Comparison of ENCODE assay signal across 21 cellular contexts in genomic region chr4:20592666-20593065, GRCh38.
A peak's percentile ranks its signal among the peaks of the same experiment; 100 is the strongest.
DNase-seq lines count a peak whose midpoint lies in the region; ATAC-seq and TF ChIP-seq lines count a peak whose summit lies in the region.
"Had no signal": no experiment of that assay in that cellular context is flagged by ENCODE, and none has a peak within 500 bp of the region (broad histone marks: within the 10 kb centered on the region; RNA-seq: fewer than 3 reads in every experiment).

No MANE protein-coding gene starts in this region.

- ATAC-seq in omental fat pad (ENCODE audit: low FRiP score) (peak; percentile 37), HG03442 (IDR thresholded peaks at IDR 0.05; ENCODE audit: unreplicated experiment) (no peak), GM21576 (IDR thresholded peaks at IDR 0.05; ENCODE audit: unreplicated experiment) (no peak)
- ATAC-seq: activated naive CD8-positive, alpha-beta T cell treated with anti-CD3 and anti-CD28 coated beads, Interleukin-2, amount 50 U/mL, for 24 hours; HepG2; left lobe of liver had no signal

- DNase-seq in DMS53 treated with DMSO at 0.1 percent for 48 hours (lab: John Stamatoyannopoulos, UW; ENCODE audit: unreplicated experiment) (peak; percentile 10), NCI-H187 treated with DMSO at 0.1 percent for 48 hours (lab: John Stamatoyannopoulos, UW) (peak; percentile 88), fibroblast of peridontal ligament (ENCODE audit: extremely low read depth) (peak; percentile 37), omental fat pad (ENCODE audit: low spot score) (no peak), cerebellum (ENCODE audit: low spot score) (no peak)
- DNase-seq: activated CD4-positive, alpha-beta T cell treated with anti-CD3 and anti-CD28 coated beads, Interleukin-2, amount 10 ng/mL, durations not matched to agents 24 days and 14 days; activated naive CD8-positive, alpha-beta T cell treated with anti-CD3 and anti-CD28 coated beads, Interleukin-2, amount 50 U/mL, for 24 hours; AML-193; NCI-H1436; NCI-H2227 treated with DMSO at 0.1 percent for 48 hours; NCI-H774; PC-9; SHP77 treated with DMSO at 0.1 percent for 48 hours; stimulated activated CD4-positive, alpha-beta T cell treated with anti-CD3 and anti-CD28 coated beads, Interleukin-2, amount 100 ng/mL, for 24 hours; stimulated activated naive CD4-positive, alpha-beta T cell treated with Interleukin-2 at 50 U/mL for 16 hours; T-helper 1 cell; thyroid gland had no signal

- TF ChIP-seq CTCF in omental fat pad (IDR thresholded peaks at IDR 0.05) = no peak

Comparison
In these comparisons a context has a peak if more than half of its experiments do, and no peak if none do; other contexts are left out.
1. DNase-seq: peak in DMS53 treated with DMSO at 0.1 percent for 48 hours (single experiment), NCI-H187 treated with DMSO at 0.1 percent for 48 hours (single experiment) and fibroblast of peridontal ligament (single experiment); none in omental fat pad (single experiment) and cerebellum (single experiment).